ENCODE assay signal across 21 cellular contexts in genomic region chr1:227174136-227174535, GRCh38.
DNase-seq lines count a peak whose midpoint lies in the region; ATAC-seq and TF ChIP-seq lines count a peak whose summit lies in the region.
"Had no signal": no experiment of that assay in that cellular context is flagged by ENCODE, and none has a peak within 500 bp of the region (broad histone marks: within the 10 kb centered on the region; RNA-seq: fewer than 3 reads in every experiment).

No MANE protein-coding gene starts in this region.

- POLR2A ChIA-PET in BJ (lab: Charles Lee) = no interaction called here

- no peak for ATAC-seq in HG03469 (IDR thresholded peaks at IDR 0.05; ENCODE audit: unreplicated experiment)
- ATAC-seq: pancreas, T-cell had no signal

- peak; percentile 35 for DNase-seq in BJ (ENCODE audit: low read depth)
- DNase-seq in M059J (ENCODE audit: low read depth) = peak; percentile 16
- DNase-seq in chondrocyte (ENCODE audit: low spot score) = no peak
- DNase-seq in non-pigmented ciliary epithelial cell (ENCODE audit: low read depth) = peak; percentile 38
- DNase-seq in activated gamma-delta T cell treated with Interleukin-2 at 50 U/mL for 16 hours = no peak
- no peak for DNase-seq in DMS79 (lab: John Stamatoyannopoulos, UW)
- no peak for DNase-seq in hypothalamus (lab: John Stamatoyannopoulos, UW)
- DNase-seq: activated CD4-positive, alpha-beta T cell treated with anti-CD3 and anti-CD28 coated beads, Interleukin-2, amount 50 U/mL, for 1 hour; activated gamma-delta T cell; aorta; Calu3; GF-D8; head of caudate nucleus; immature natural killer cell; NK-92 treated with Interleukin-12 subunit alpha and Interleukin-12 subunit beta, amount 100 ng/mL, for 24 hours; pancreas; RPMI8226; stimulated activated CD4-positive, alpha-beta T cell treated with anti-CD3 and anti-CD28 coated beads, Interleukin-2, amount 100 ng/mL, for 48 hours; T-cell had no signal

- H3K4me1 Mint-ChIP-seq in chondrocyte (ENCODE audit: low read depth) = peaks cover 38% of the 10 kb centered on the region
- H3K4me1 Mint-ChIP-seq: B cell, immature natural killer cell, T-cell had no signal

- no peaks in the 10 kb centered on the region for H3K27me3 Mint-ChIP-seq in chondrocyte (ENCODE audit: low read depth)

- peaks cover 9% of the 10 kb centered on the region for H3K36me3 Mint-ChIP-seq in chondrocyte (ENCODE audit: low read depth)
- H3K36me3 Mint-ChIP-seq: immature natural killer cell, T-cell had no signal

- peak overlapping the region; percentile 63 for H3K27ac Mint-ChIP-seq in chondrocyte (ENCODE audit: unreplicated experiment)
- H3K27ac Mint-ChIP-seq: B cell, immature natural killer cell, T-cell had no signal

- H3K4me3 ChIP-seq in BJ (ENCODE audit: low read depth, low read length) = no peak overlapping the region
- H3K4me3 ChIP-seq: pancreas had no signal

- H3K36me3 ChIP-seq in BJ (ENCODE audit: control insufficient read depth, insufficient read depth, low read length) = no peaks in the 10 kb centered on the region
- H3K36me3 ChIP-seq: pancreas had no signal

- CTCF ChIA-PET in BJ (lab: Yijun Ruan, JAX) = no interaction called here

- no peak overlapping the region for H3K4me3 Mint-ChIP-seq in chondrocyte (ENCODE audit: unreplicated experiment)
- H3K4me3 Mint-ChIP-seq: B cell, immature natural killer cell, T-cell had no signal

- H3K9me3 Mint-ChIP-seq in chondrocyte (ENCODE audit: low read depth) = no peaks in the 10 kb centered on the region
- H3K9me3 Mint-ChIP-seq: immature natural killer cell, T-cell had no signal

- H3K27me3 ChIP-seq in BJ (ENCODE audit: control insufficient read depth, insufficient read depth, low read length) = no peaks in the 10 kb centered on the region
- H3K27me3 ChIP-seq: pancreas had no signal

- no peak for TF ChIP-seq CTCF in BJ (IDR thresholded peaks at IDR 0.05; ENCODE audit: insufficient read depth, low read depth, low read length)
- no peak for TF ChIP-seq CTCF in chondrocyte (IDR thresholded peaks at IDR 0.05)

Comparison
In these comparisons a context has a peak if more than half of its experiments do, and no peak if none do; other contexts are left out.
1. DNase-seq: peak in BJ (single experiment), M059J (single experiment) and non-pigmented ciliary epithelial cell (single experiment); none in chondrocyte (single experiment), activated gamma-delta T cell treated with Interleukin-2 at 50 U/mL for 16 hours (single experiment), DMS79 (single experiment) and hypothalamus (0 of 51).